Comparison of ENCODE assay signal across 8 cellular contexts in the genomic region with DNA sequence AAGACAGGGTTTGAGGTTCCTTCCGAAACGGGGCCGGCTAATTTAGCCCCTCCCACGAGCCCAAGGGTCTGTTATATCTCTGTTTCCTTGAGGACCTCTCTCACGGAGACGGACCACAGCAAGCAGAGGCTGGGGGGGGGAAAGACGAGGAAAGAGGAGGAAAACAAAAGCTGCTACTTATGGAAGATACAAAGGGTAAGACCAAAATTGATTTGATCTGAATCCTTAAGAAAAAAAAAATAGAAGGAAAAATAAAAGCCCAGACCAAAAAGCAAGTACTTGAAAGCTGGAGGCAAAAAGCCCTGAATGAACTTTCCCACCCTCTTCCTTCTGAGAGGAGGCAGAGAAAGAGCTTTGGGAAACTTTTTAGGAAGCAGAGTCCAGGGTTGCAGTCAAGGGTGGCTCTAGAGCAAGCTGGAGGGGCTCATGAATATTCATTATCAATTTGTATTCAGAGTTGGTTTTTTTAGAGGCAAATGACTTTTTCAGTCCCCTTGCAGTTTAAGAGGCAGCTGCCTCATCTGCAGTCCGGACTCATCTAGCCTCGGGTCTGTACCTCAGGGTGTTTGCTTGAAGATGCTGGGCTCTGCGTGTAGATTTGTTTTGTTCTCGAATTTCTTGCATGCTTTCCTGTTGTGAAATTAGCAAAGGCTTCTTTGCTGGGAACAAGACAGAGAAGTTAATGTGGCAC. TPM values are rescaled to one million over a fixed set of nuclear protein-coding genes. Genes with fewer than 3 reads are reported as not detected.
DNase-seq lines count a peak whose midpoint lies in the region; ATAC-seq, FAIRE-seq and TF ChIP-seq lines count a peak whose summit lies in the region.

A gene with protein sequence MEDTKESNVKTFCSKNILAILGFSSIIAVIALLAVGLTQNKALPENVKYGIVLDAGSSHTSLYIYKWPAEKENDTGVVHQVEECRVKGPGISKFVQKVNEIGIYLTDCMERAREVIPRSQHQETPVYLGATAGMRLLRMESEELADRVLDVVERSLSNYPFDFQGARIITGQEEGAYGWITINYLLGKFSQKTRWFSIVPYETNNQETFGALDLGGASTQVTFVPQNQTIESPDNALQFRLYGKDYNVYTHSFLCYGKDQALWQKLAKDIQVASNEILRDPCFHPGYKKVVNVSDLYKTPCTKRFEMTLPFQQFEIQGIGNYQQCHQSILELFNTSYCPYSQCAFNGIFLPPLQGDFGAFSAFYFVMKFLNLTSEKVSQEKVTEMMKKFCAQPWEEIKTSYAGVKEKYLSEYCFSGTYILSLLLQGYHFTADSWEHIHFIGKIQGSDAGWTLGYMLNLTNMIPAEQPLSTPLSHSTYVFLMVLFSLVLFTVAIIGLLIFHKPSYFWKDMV (plus strand): TSS at position 103 of the 691 bp plus-strand sequence. CDS start 77 bp downstream, at position 180.

- DNase-seq in GM10248 (ENCODE audit: extremely low spot score) = peak; percentile 35
- DNase-seq in HL-60 (ENCODE audit: low read depth in 1 of 2, low spot score in 1 of 2) = peak; percentile 67 to 92
- no peak for DNase-seq in central memory CD8-positive, alpha-beta T cell (ENCODE audit: low spot score in 2 of 2)
- DNase-seq in HepG2 (ENCODE audit: low spot score) = no peak
- no peak for DNase-seq in suprapubic skin (ENCODE audit: low spot score in 2 of 2)
- DNase-seq in RWPE1 (ENCODE audit: low spot score) = no peak
- DNase-seq in NCI-H82 (lab: John Stamatoyannopoulos, UW) = no peak
- no peak for DNase-seq in CD4-positive, alpha-beta T cell

- H3K4me1 Mint-ChIP-seq in central memory CD8-positive, alpha-beta T cell = peaks cover 8% of the 10 kb centered on the region
- peaks cover 5% of the 10 kb centered on the region for H3K4me1 Mint-ChIP-seq in CD4-positive, alpha-beta T cell (ENCODE audit: low read depth)

- WGBS in HepG2 (ENCODE audit: low lambda C conversion rate) = 1% methylated on average over 11 of the region's 11 CpGs
- 6% methylated on average over 11 of the region's 11 CpGs for WGBS in suprapubic skin

- intact Hi-C loops in HepG2 (cut with micrococcal nuclease; ENCODE audit: unreplicated experiment) = no loop called here
- intact Hi-C loops in CD4-positive, alpha-beta T cell (cut with DNase I, micrococcal nuclease) = no loop called here

- in situ Hi-C loops in HepG2 (cut with HindIII; ENCODE audit: extremely low pct_ligation_motif_present, low pct_unique_long_range_greater_than_20kb) = no loop called here

- H3K4me2 ChIP-seq in HepG2 (ENCODE audit: low read depth, low read length) = peak within 1 kb of the TSS; percentile 14; the same call in 1 of the 2 replicates

- no peak within 1 kb of the TSS for H2AFZ ChIP-seq in HepG2 (ENCODE audit: low read length)

- TF ChIP-seq RAD21 in HepG2 (CRISPR knock-in tag; IDR thresholded peaks at IDR 0.05) = no peak

- TF ChIP-seq EP300 in HepG2 (IDR thresholded peaks at IDR 0.05; ENCODE audit: low read depth in 2 of 2, low read length in 2 of 2) = no peak
- TF ChIP-seq EP300 in HepG2 (CRISPR knock-in tag; IDR thresholded peaks at IDR 0.05; ENCODE audit: borderline replicate concordance) = no peak
- no peak for TF ChIP-seq EP300 in suprapubic skin (IDR thresholded peaks at IDR 0.05)

- H3K36me3 ChIP-seq in HepG2 (replicated peaks in 1 of 2; ENCODE audit: control insufficient read depth in 1 of 2, insufficient read depth in 2 of 2, low read length in 2 of 2) (no peaks in the 10 kb centered on the region), suprapubic skin (no peaks in the 10 kb centered on the region)

- H3K4me1 ChIP-seq in HepG2 (ENCODE audit: insufficient read depth, low read length) = no peaks in the 10 kb centered on the region
- peaks cover 4% of the 10 kb centered on the region for H3K4me1 ChIP-seq in suprapubic skin

- TF ChIP-seq POLR2A in HepG2 (IDR thresholded peaks at IDR 0.05; ENCODE audit: insufficient read depth in 1 of 2, low read depth in 2 of 2, low read length in 2 of 2) (no peak), suprapubic skin (IDR thresholded peaks at IDR 0.05) (peak in 1 of 2 donors; percentile 24)

- TF ChIP-seq CTCF in GM10248 (IDR thresholded peaks at IDR 0.05; ENCODE audit: control extremely low read depth, extremely low read depth, low read depth, missing control alignments) (no peak), HL-60 (IDR thresholded peaks at IDR 0.05; ENCODE audit: insufficient read depth, low read length) (no peak), HepG2 (CRISPR knock-in tag; IDR thresholded peaks at IDR 0.05) (no peak), suprapubic skin (IDR thresholded peaks at IDR 0.05) (no peak), RWPE1 (conservative IDR thresholded peaks at IDR 0.05; ENCODE audit: low read depth) (no peak)
- TF ChIP-seq CTCF in CD4-positive, alpha-beta T cell (IDR thresholded peaks at IDR 0.05) = no peak

- H3K27me3 ChIP-seq in HL-60 (ENCODE audit: insufficient read depth, poor library complexity, severe bottlenecking) (no peaks in the 10 kb centered on the region), HepG2 (ENCODE audit: control insufficient read depth in 1 of 2, insufficient read depth in 2 of 2, low read length in 2 of 2) (peaks cover 2 to 9% of the 10 kb centered on the region in 2 experiments; a peak in 3 of 5 replicates), suprapubic skin (no peaks in the 10 kb centered on the region)
- no peaks in the 10 kb centered on the region for H3K27me3 ChIP-seq in CD4-positive, alpha-beta T cell (ENCODE audit: control insufficient read depth, insufficient read depth, low read length)

- H3K9me3 ChIP-seq in HepG2 (ENCODE audit: low read length) = no peaks in the 10 kb centered on the region
- H3K9me3 ChIP-seq in suprapubic skin = no peaks in the 10 kb centered on the region
- H3K9me3 ChIP-seq in CD4-positive, alpha-beta T cell (ENCODE audit: control insufficient read depth, low read length) = no peaks in the 10 kb centered on the region

- no peaks in the 10 kb centered on the region for H4K20me1 ChIP-seq in HepG2 (ENCODE audit: insufficient read depth, low read length)

- BruUV-seq in HepG2 (replicated peaks; lab: Mats Ljungman, UMichigan) = no TSS peak

- no peaks in the 10 kb centered on the region for H3K36me3 Mint-ChIP-seq in central memory CD8-positive, alpha-beta T cell (ENCODE audit: insufficient read depth)
- no peaks in the 10 kb centered on the region for H3K36me3 Mint-ChIP-seq in CD4-positive, alpha-beta T cell (ENCODE audit: low read depth)

- POLR2A ChIA-PET in GM10248 (lab: Yijun Ruan, JAX) (interaction anchor here (0.7 to 4.2 kb wide), 6 partner anchors 11 to 82 kb away, joined by 3 to 47 read pairs (median 6); a partner anchor contains a TSS), HepG2 (lab: Yijun Ruan, JAX) (no interaction called here), RWPE1 (lab: Yijun Ruan, JAX; ENCODE audit: low non-redundant PET) (no interaction called here)
- POLR2A ChIA-PET in CD4-positive, alpha-beta T cell (lab: Charles Lee) = interaction anchor here (0.5 kb wide), 1 partner anchor 64 kb away, joined by 3 read pairs; no protein-coding TSS in a partner anchor

- ATAC-seq in central memory CD8-positive, alpha-beta T cell (replicated peaks; ENCODE audit: extremely low read depth, poor library complexity, severe bottlenecking) = no peak
- no peak for ATAC-seq in HepG2
- ATAC-seq in CD4-positive, alpha-beta T cell (ENCODE audit: poor library complexity) = no peak

- H3K4me3 ChIP-seq in HL-60 (replicated peaks; ENCODE audit: insufficient read depth, low read length) (peak within 1 kb of the TSS; percentile 45), HepG2 (replicated peaks in 1 of 3; ENCODE audit: insufficient read depth in 1 of 3, low read depth in 2 of 3, low read length in 3 of 3) (no peak within 1 kb of the TSS), suprapubic skin (peak within 1 kb of the TSS; percentile 33)

- peak within 1 kb of the TSS; percentile 40 for H3K4me3 Mint-ChIP-seq in central memory CD8-positive, alpha-beta T cell
- H3K4me3 Mint-ChIP-seq in CD4-positive, alpha-beta T cell = no peak within 1 kb of the TSS

- H3K9ac ChIP-seq in HepG2 (ENCODE audit: insufficient read depth, low read depth, low read length) = no peak within 1 kb of the TSS

- CTCF ChIA-PET in GM10248 (lab: Yijun Ruan, JAX) = interaction anchor here (1.2 to 8.4 kb wide), 13 partner anchors 11 to 109 kb away, joined by 3 to 88 read pairs (median 9); a partner anchor contains a TSS
- CTCF ChIA-PET in HepG2 (lab: Yijun Ruan, JAX; ENCODE audit: low intra/inter-chr PET ratio, low total read pairs) = no interaction called here
- CTCF ChIA-PET in RWPE1 (lab: Yijun Ruan, JAX) = interaction anchor here (0.6 kb wide), 1 partner anchor 61 kb away, joined by 4 read pairs; no protein-coding TSS in a partner anchor
- CTCF ChIA-PET in CD4-positive, alpha-beta T cell (lab: Charles Lee) = no interaction called here

- H3K9me3 Mint-ChIP-seq in central memory CD8-positive, alpha-beta T cell = no peaks in the 10 kb centered on the region
- no peaks in the 10 kb centered on the region for H3K9me3 Mint-ChIP-seq in CD4-positive, alpha-beta T cell

- peak within 1 kb of the TSS; percentile 85 for H3K27ac ChIP-seq in HL-60 (replicated peaks)
- no peak within 1 kb of the TSS for H3K27ac ChIP-seq in HepG2 (ENCODE audit: extremely low read length, insufficient read depth, low read length)
- H3K27ac ChIP-seq in suprapubic skin = peak within 1 kb of the TSS; percentile 55
- no peak within 1 kb of the TSS for H3K27ac ChIP-seq in RWPE1
- no peak within 1 kb of the TSS for H3K27ac ChIP-seq in CD4-positive, alpha-beta T cell (ENCODE audit: low read depth, low read length)

- no peaks in the 10 kb centered on the region for H3K79me2 ChIP-seq in HepG2 (ENCODE audit: insufficient read depth, low read length)

- FAIRE-seq in HepG2 (lab: Jason Lieb, UNC) = no peak

- H3K27me3 Mint-ChIP-seq in central memory CD8-positive, alpha-beta T cell = peaks cover 36% of the 10 kb centered on the region
- peaks cover 33% of the 10 kb centered on the region for H3K27me3 Mint-ChIP-seq in CD4-positive, alpha-beta T cell

- no peak within 1 kb of the TSS for H3K27ac Mint-ChIP-seq in central memory CD8-positive, alpha-beta T cell (ENCODE audit: low read depth)
- H3K27ac Mint-ChIP-seq in CD4-positive, alpha-beta T cell = no peak within 1 kb of the TSS

RNA-seq across cellular contexts. Expression of the gene that starts here (rescaled TPM):
- total RNA-seq in HepG2 (2016; rRNA removed; fragmentation: Illumina TruSeq; extraction: Trizol) (0.03 and 0.07 TPM in 2 replicates), suprapubic skin (10 to 100 TPM in 3 of 4 donors, 1 to 10 TPM in 1; 6.3 to 18.9 (median 12.5) TPM)
- not detected in 2 replicates for total RNA-seq in HepG2 (2016; cell fraction: cytosol; rRNA removed; fragmentation: Illumina TruSeq; extraction: Trizol; ENCODE audit: low read depth)
- 0.06 TPM in 1 of 2 replicates, not detected in the other for total RNA-seq in HepG2 (2016; cell fraction: insoluble cytoplasmic fraction; rRNA removed; fragmentation: Illumina TruSeq; extraction: Trizol)
- not detected in 2 replicates for total RNA-seq in HepG2 (2016; cell fraction: membrane; rRNA removed; fragmentation: Illumina TruSeq; extraction: Trizol)
- total RNA-seq in HepG2 (2016; cell fraction: nucleus; rRNA removed; fragmentation: Illumina TruSeq; extraction: Trizol) = 0.56 TPM in 1 of 2 replicates, not detected in the other
- 0.03 and 0.07 TPM in 2 replicates for polyA plus RNA-seq in HepG2 (2011; rRNA removed)
- polyA plus RNA-seq in HepG2 (2011; cell fraction: cytosol; rRNA removed) = 0.03 and 0.06 TPM in 2 replicates
- polyA plus RNA-seq in HepG2 (2011; cell fraction: nucleus; rRNA removed) = 0.21 and 0.45 TPM in 2 replicates
- 1.4 and 2.0 TPM in 2 replicates for polyA plus RNA-seq in HepG2 (2012)
- polyA plus RNA-seq in HepG2 (2016; cell fraction: cytosol; fragmentation: Illumina TruSeq; extraction: Trizol; ENCODE audit: low read depth) = not detected in 2 replicates
- polyA plus RNA-seq in HepG2 (2016; cell fraction: insoluble cytoplasmic fraction; fragmentation: Illumina TruSeq; extraction: Trizol; ENCODE audit: low read depth) = not detected in 2 replicates
- polyA plus RNA-seq in HepG2 (2016; cell fraction: membrane; fragmentation: Illumina TruSeq; extraction: Trizol; ENCODE audit: low read depth) = not detected in 2 replicates
- 0.21 TPM in 1 of 2 replicates, not detected in the other for polyA plus RNA-seq in HepG2 (2016; cell fraction: nucleus; fragmentation: Illumina TruSeq; extraction: Trizol; ENCODE audit: insufficient read depth, low read depth)
- polyA minus RNA-seq in HepG2 (2011; rRNA and poly(A)+ RNA removed; ENCODE audit: low replicate concordance) = 0.40 TPM in 1 of 2 replicates, not detected in the other
- polyA minus RNA-seq in HepG2 (2011; cell fraction: cytosol; rRNA and poly(A)+ RNA removed) = not detected in 2 replicates
- 0.25 and 0.26 TPM in 2 replicates for polyA minus RNA-seq in HepG2 (2011; cell fraction: nucleus; rRNA and poly(A)+ RNA removed)
- total RNA-seq in CD4-positive, alpha-beta T cell = under 1 TPM; 0.64 to 0.82 TPM

Comparison
In these comparisons a context has a peak if more than half of its experiments do, and no peak if none do; other contexts are left out.
1. RNA of the gene that starts here (total RNA-seq): 6.3 to 18.9 TPM in suprapubic skin; 0.64 to 0.82 TPM in CD4-positive, alpha-beta T cell and 0.03 to 0.56 TPM in HepG2; every median in the first group is over 4 times any median in the second.
2. DNase-seq: peak in GM10248 (single experiment) and HL-60 (2 of 2); none in central memory CD8-positive, alpha-beta T cell (0 of 2), HepG2 (single experiment), suprapubic skin (0 of 2), RWPE1 (single experiment), NCI-H82 (single experiment) and CD4-positive, alpha-beta T cell (0 of 10).
3. H3K27ac ChIP-seq: peak in HL-60 (single experiment) and suprapubic skin (single experiment); none in HepG2 (single experiment), RWPE1 (single experiment) and CD4-positive, alpha-beta T cell (single experiment).
4. H3K4me3 ChIP-seq: peak in HL-60 (single experiment) and suprapubic skin (single experiment); none in HepG2 (0 of 3).
5. CTCF ChIA-PET loops: an anchor here in GM10248 (1.2 to 8.4 kb wide) and RWPE1 (0.6 kb wide); none called in HepG2 and CD4-positive, alpha-beta T cell.
6. POLR2A ChIA-PET loops: an anchor here in GM10248 (0.7 to 4.2 kb wide) and CD4-positive, alpha-beta T cell (0.5 kb wide); none called in HepG2 and RWPE1.